Comparison of ENCODE assay signal across 15 cellular contexts in genomic region chr21:23152130-23152529, GRCh38.
"Had no signal": no experiment of that assay in that cellular context is flagged by ENCODE, and none has a peak within 500 bp of the region (broad histone marks: within the 10 kb centered on the region; RNA-seq: fewer than 3 reads in every experiment).

No MANE protein-coding gene starts in this region.

- H3K27me3 ChIP-seq: breast epithelium, foreskin keratinocyte had no signal

- H3K9me3 Mint-ChIP-seq: naive B cell; stimulated activated naive CD8-positive, alpha-beta T cell treated with anti-CD3 and anti-CD28 coated beads, Interleukin-15, amount 100 ng/mL, for 72 hours had no signal

- H3K4me1 Mint-ChIP-seq: naive B cell; stimulated activated naive CD8-positive, alpha-beta T cell treated with anti-CD3 and anti-CD28 coated beads, Interleukin-15, amount 100 ng/mL, for 72 hours had no signal

- H3K36me3 Mint-ChIP-seq: naive B cell had no signal

- H3K27ac Mint-ChIP-seq: activated CD8-positive, alpha-beta T cell treated with anti-CD3 and anti-CD28 coated beads, Interleukin-2, amount 10 ng/mL, durations not matched to agents 7 days and 5 days; activated T-helper 1 cell treated with anti-CD3 and anti-CD28 coated beads, Interleukin-12 subunit alpha, Interleukin-12 subunit beta, Interleukin-2, Interleukin-4 antibody, amounts not matched to agents 30 ng/mL and 10 ng/mL and 1 ng/mL, durations not matched to agents 14 hours and 24 hours and 36 hours had no signal

- H3K4me3 Mint-ChIP-seq: activated CD8-positive, alpha-beta T cell treated with anti-CD3 and anti-CD28 coated beads, Interleukin-2, amount 10 ng/mL, durations not matched to agents 7 days and 5 days; activated T-helper 1 cell treated with anti-CD3 and anti-CD28 coated beads, Interleukin-12 subunit alpha, Interleukin-12 subunit beta, Interleukin-2, Interleukin-4 antibody, amounts not matched to agents 30 ng/mL and 10 ng/mL and 1 ng/mL, durations not matched to agents 14 hours and 24 hours and 36 hours; naive B cell; stimulated activated naive CD8-positive, alpha-beta T cell treated with anti-CD3 and anti-CD28 coated beads, Interleukin-15, amount 100 ng/mL, for 72 hours had no signal

- H3K4me3 ChIP-seq: breast epithelium, lung, thoracic aorta had no signal

- H3K9me3 ChIP-seq: breast epithelium, thoracic aorta had no signal

- H3K27me3 Mint-ChIP-seq: naive B cell; stimulated activated naive CD8-positive, alpha-beta T cell treated with anti-CD3 and anti-CD28 coated beads, Interleukin-15, amount 100 ng/mL, for 72 hours had no signal

- H3K4me1 ChIP-seq: breast epithelium, foreskin keratinocyte had no signal

- H3K27ac ChIP-seq: breast epithelium, foreskin keratinocyte, thoracic aorta had no signal

- ATAC-seq: activated CD8-positive, alpha-beta T cell treated with anti-CD3 and anti-CD28 coated beads, Interleukin-2, amount 10 ng/mL, durations not matched to agents 7 days and 5 days; foreskin keratinocyte; left colon; stimulated activated naive CD8-positive, alpha-beta T cell treated with anti-CD3 and anti-CD28 coated beads, Interleukin-15, amount 100 ng/mL, for 72 hours had no signal

- DNase-seq: activated CD4-positive, alpha-beta T cell treated with anti-CD3 and anti-CD28 coated beads for 48 hours; activated CD8-positive, alpha-beta T cell treated with anti-CD3 and anti-CD28 coated beads, Interleukin-2, amount 10 ng/mL, durations not matched to agents 7 days and 5 days; activated naive CD4-positive, alpha-beta T cell; aorta; foreskin keratinocyte; left colon; naive B cell; posterior cingulate gyrus; stimulated activated CD4-positive, alpha-beta T cell treated with anti-CD3 and anti-CD28 coated beads, Interleukin-15, amount 100 ng/mL, for 24 hours; stimulated activated CD4-positive, alpha-beta T cell treated with anti-CD3 and anti-CD28 coated beads, Interleukin-4, amount 100 ng/mL, for 24 hours; stimulated activated naive CD8-positive, alpha-beta T cell treated with anti-CD3 and anti-CD28 coated beads, Interleukin-15, amount 100 ng/mL, for 72 hours had no signal

- H3K36me3 ChIP-seq: breast epithelium, thoracic aorta had no signal
